In genomic region chr15:44782516-44782915, GRCh38 we compare ENCODE assay signal across 24 cellular contexts. TPM values are rescaled to one million over a fixed set of nuclear protein-coding genes. Genes with fewer than 3 reads are reported as not detected.
DNase-seq lines count a peak whose midpoint lies in the region; ATAC-seq and TF ChIP-seq lines count a peak whose summit lies in the region.
"Had no signal": no experiment of that assay in that cellular context is flagged by ENCODE, and none has a peak within 500 bp of the region (broad histone marks: within the 10 kb centered on the region; RNA-seq: fewer than 3 reads in every experiment).

No MANE protein-coding gene starts in this region.

- no peaks in the 10 kb centered on the region for H3K36me3 Mint-ChIP-seq in brain
- H3K36me3 Mint-ChIP-seq in neural crest cell (ENCODE audit: low read depth), result no peaks in the 10 kb centered on the region
- H3K36me3 Mint-ChIP-seq: stimulated activated memory B cell treated with anti-CD40 and anti-IgM and Interleukin-4, amounts not matched to agents 10 μg/mL and 1 μg/mL and 100 μg/mL, for 72 hours had no signal

- no peak for TF ChIP-seq CTCF in brain (conservative IDR thresholded peaks at IDR 0.05)
- TF ChIP-seq CTCF in neural crest cell (conservative IDR thresholded peaks at IDR 0.05), result no peak
- TF ChIP-seq CTCF in PC-9 (conservative IDR thresholded peaks at IDR 0.05), result no peak

- no TSS peak for BruUV-seq in PC-9 (replicated peaks; lab: Mats Ljungman, UMichigan)

- H3K4me3 ChIP-seq in PC-9, result no peak overlapping the region
- H3K4me3 ChIP-seq: ascending aorta, hepatocyte, lung, ovary had no signal

- H3K4me3 Mint-ChIP-seq in brain (peak overlapping the region in 4 of 5 experiments; percentile 19 to 87 (median 42)), neural crest cell (peak overlapping the region; percentile 11)
- H3K4me3 Mint-ChIP-seq: activated B cell treated with CpG ODN at 0.5 μM for 24 hours; activated CD4-positive, alpha-beta memory T cell treated with anti-CD3 and anti-CD28 coated beads, Interleukin-2, amount 10 ng/mL, durations not matched to agents 7 days and 5 days; B cell; stimulated activated memory B cell treated with anti-CD40 and anti-IgM and Interleukin-4, amounts not matched to agents 10 μg/mL and 1 μg/mL and 100 μg/mL, for 72 hours; T-helper 2 cell treated with Interferon-gamma antibody and Interleukin-4, amounts not matched to agents 5 μg/mL and 100 μg/mL, for 36 hours had no signal

- no peaks in the 10 kb centered on the region for H4K20me1 ChIP-seq in PC-9 (ENCODE audit: insufficient read depth)

- no peaks in the 10 kb centered on the region for H3K36me3 ChIP-seq in PC-9 (ENCODE audit: low read depth)
- H3K36me3 ChIP-seq: ascending aorta, ovary had no signal

- H3K9me3 ChIP-seq in PC-9 (ENCODE audit: insufficient read depth, low read depth), result no peaks in the 10 kb centered on the region
- H3K9me3 ChIP-seq: ascending aorta, ovary had no signal

- intact Hi-C loops in PC-9 (cut with micrococcal nuclease; ENCODE audit: unreplicated experiment), result no loop called here

- no peak overlapping the region for H3K27ac ChIP-seq in PC-9
- H3K27ac ChIP-seq: ascending aorta, hepatocyte, HL-60, ovary had no signal

- CTCF ChIA-PET in PC-9 (lab: Charles Lee), result no interaction called here

- no peaks in the 10 kb centered on the region for H3K9me2 ChIP-seq in PC-9 (ENCODE audit: insufficient read depth)

- H3K9me3 Mint-ChIP-seq in brain (peaks cover 0 to 4% (median 0%) of the 10 kb centered on the region in 5 experiments), neural crest cell (no peaks in the 10 kb centered on the region)
- H3K9me3 Mint-ChIP-seq: activated B cell treated with CpG ODN at 0.5 μM for 24 hours; activated CD4-positive, alpha-beta memory T cell treated with anti-CD3 and anti-CD28 coated beads, Interleukin-2, amount 10 ng/mL, durations not matched to agents 7 days and 5 days; stimulated activated memory B cell treated with anti-CD40 and anti-IgM and Interleukin-4, amounts not matched to agents 10 μg/mL and 1 μg/mL and 100 μg/mL, for 72 hours; T-helper 2 cell treated with Interferon-gamma antibody and Interleukin-4, amounts not matched to agents 5 μg/mL and 100 μg/mL, for 36 hours had no signal

- H3K27ac Mint-ChIP-seq in brain (peak overlapping the region in 1 of 5 experiments; percentile 42), neural crest cell (ENCODE audit: unreplicated experiment) (no peak overlapping the region)
- H3K27ac Mint-ChIP-seq: activated B cell treated with CpG ODN at 0.5 μM for 24 hours; activated CD4-positive, alpha-beta memory T cell treated with anti-CD3 and anti-CD28 coated beads, Interleukin-2, amount 10 ng/mL, durations not matched to agents 7 days and 5 days; stimulated activated memory B cell treated with anti-CD40 and anti-IgM and Interleukin-4, amounts not matched to agents 10 μg/mL and 1 μg/mL and 100 μg/mL, for 72 hours; T-helper 2 cell treated with Interferon-gamma antibody and Interleukin-4, amounts not matched to agents 5 μg/mL and 100 μg/mL, for 36 hours had no signal

- H2AFZ ChIP-seq in PC-9, result no peak overlapping the region
- H2AFZ ChIP-seq: hepatocyte had no signal

- no peak for ATAC-seq in GM18907 (IDR thresholded peaks at IDR 0.05; ENCODE audit: unreplicated experiment)
- ATAC-seq in HG02852 (IDR thresholded peaks at IDR 0.05; ENCODE audit: unreplicated experiment), result no peak
- ATAC-seq: sciatic nerve; stimulated activated memory B cell treated with anti-CD40 and anti-IgM and Interleukin-4, amounts not matched to agents 10 μg/mL and 1 μg/mL and 100 μg/mL, for 72 hours had no signal

- no peak overlapping the region for H3K4me2 ChIP-seq in PC-9
- H3K4me2 ChIP-seq: hepatocyte had no signal

- H3K79me2 ChIP-seq in PC-9 (ENCODE audit: low read depth), result no peaks in the 10 kb centered on the region
- H3K79me2 ChIP-seq: hepatocyte had no signal

- H3K4me1 Mint-ChIP-seq in brain (peaks cover 27% of the 10 kb centered on the region), neural crest cell (peaks cover 10% of the 10 kb centered on the region)

- H3F3A ChIP-seq in PC-9 (ENCODE audit: insufficient read depth, low read depth), result no peaks in the 10 kb centered on the region

- H3K27me3 ChIP-seq in PC-9 (ENCODE audit: insufficient read depth, low read depth), result no peaks in the 10 kb centered on the region
- H3K27me3 ChIP-seq: ascending aorta, hepatocyte, ovary had no signal

- H3K27me3 Mint-ChIP-seq in brain (peaks cover 3% of the 10 kb centered on the region), neural crest cell (ENCODE audit: low read depth) (no peaks in the 10 kb centered on the region)
- H3K27me3 Mint-ChIP-seq: activated B cell treated with CpG ODN at 0.5 μM for 24 hours; B cell; stimulated activated memory B cell treated with anti-CD40 and anti-IgM and Interleukin-4, amounts not matched to agents 10 μg/mL and 1 μg/mL and 100 μg/mL, for 72 hours had no signal

- H3K4me1 ChIP-seq in PC-9 (replicated peaks; ENCODE audit: insufficient read depth), result 0 out of 2 replicates have a peak, but pooled peaks cover 7% of the 10 kb centered on the region

- DNase-seq in DMS 273 treated with DMSO at 0.1 percent for 48 hours (lab: John Stamatoyannopoulos, UW) (peak; percentile 72), NCI-H1694 (lab: John Stamatoyannopoulos, UW) (peak; percentile 40), neural crest cell (ENCODE audit: low read depth, low spot score) (no peak), PC-9 (no peak)
- DNase-seq: activated B cell treated with CpG ODN at 0.5 μM for 24 hours; activated CD4-positive, alpha-beta memory T cell treated with anti-CD3 and anti-CD28 coated beads, Interleukin-2, amount 10 ng/mL, durations not matched to agents 7 days and 5 days; activated naive CD4-positive, alpha-beta T cell treated with Interleukin-2 at 50 U/mL for 16 hours; activated T-cell treated with anti-CD3 and anti-CD28 coated beads, Interleukin-2, amount 50 U/mL, for 1 hour; cortex of kidney; MV-4-11; NCI-H2081 treated with DMSO at 0.1 percent for 48 hours; NCI-H526 treated with DMSO at 0.1 percent for 48 hours; ovary had no signal

- POLR2A ChIA-PET in PC-9 (lab: Charles Lee; ENCODE audit: unreplicated experiment), result no interaction called here

RNA-seq across cellular contexts. Expression of gene TRIM69, which starts 46.2 kb away (rescaled TPM):
- 39.7 TPM for polyA plus RNA-seq in brain (ENCODE audit: insufficient read depth, low read depth, low replicate concordance)
- total RNA-seq in neural crest cell, result 15.2 and 16.3 TPM in 2 replicates
- 17.4 and 21.3 TPM in 2 replicates for total RNA-seq in PC-9 (2021)

Comparison
In these comparisons a context has a peak if more than half of its experiments do, and no peak if none do; other contexts are left out.
1. DNase-seq: peak in DMS 273 treated with DMSO at 0.1 percent for 48 hours (single experiment) and NCI-H1694 (single experiment); none in neural crest cell (single experiment) and PC-9 (0 of 2).